Comparison of ENCODE assay signal across 10 cellular contexts in genomic region chr10:110867807-110868465, GRCh38. TPM values are rescaled to one million over a fixed set of nuclear protein-coding genes. Genes with fewer than 3 reads are reported as not detected.
A peak's percentile ranks its signal among the peaks of the same experiment; 100 is the strongest.
DNase-seq lines count a peak whose midpoint lies in the region; ATAC-seq and TF ChIP-seq lines count a peak whose summit lies in the region.
"Had no signal": no experiment of that assay in that cellular context is flagged by ENCODE, and none has a peak within 500 bp of the region (broad histone marks: within the 10 kb centered on the region; RNA-seq: fewer than 3 reads in every experiment).

No MANE protein-coding gene starts in this region.

- no peak for ATAC-seq in HCT116
- no peak for ATAC-seq in GM21619 (IDR thresholded peaks at IDR 0.05; ENCODE audit: unreplicated experiment)

- H3K27ac Mint-ChIP-seq in T-helper 1 cell treated with Interleukin-12 subunit alpha and Interleukin-12 subunit beta and Interleukin-4 antibody, amounts not matched to agents 30 μg/mL and 1 μg/mL, for 36 hours = peak overlapping the region; percentile 94
- H3K27ac Mint-ChIP-seq in glutamatergic neuron (ENCODE audit: unreplicated experiment) = peak overlapping the region; percentile 65
- H3K27ac Mint-ChIP-seq: endodermal cell had no signal

- H3K79me2 ChIP-seq in HCT116 (ENCODE audit: insufficient read depth, low read length) = no peaks in the 10 kb centered on the region

- DNase-seq in HCT116 (ENCODE audit: low read depth, low spot score) (no peak), glutamatergic neuron (no peak), stomach (no peak), T1000 (lab: John Stamatoyannopoulos, UW) (no peak), occipital lobe (lab: John Stamatoyannopoulos, UW) (no peak)
- DNase-seq: endodermal cell; NCI-H1436 treated with DMSO at 0.1 percent for 48 hours; stimulated activated CD4-positive, alpha-beta T cell treated with anti-CD3 and anti-CD28 coated beads, Interleukin-4, amount 100 ng/mL, for 4 hours had no signal

- no peak overlapping the region for H3K4me2 ChIP-seq in HCT116 (ENCODE audit: low read length)

- H3K36me3 ChIP-seq in HCT116 (ENCODE audit: control insufficient read depth in 1 of 2, insufficient read depth in 2 of 2, low read length in 2 of 2) (no peaks in the 10 kb centered on the region), stomach (no peaks in the 10 kb centered on the region)

- H4K20me1 ChIP-seq in HCT116 (ENCODE audit: insufficient read depth) = no peaks in the 10 kb centered on the region

- no peaks in the 10 kb centered on the region for H3K27me3 Mint-ChIP-seq in T-helper 1 cell treated with Interleukin-12 subunit alpha and Interleukin-12 subunit beta and Interleukin-4 antibody, amounts not matched to agents 30 μg/mL and 1 μg/mL, for 36 hours (ENCODE audit: low read depth)
- peaks cover 14% of the 10 kb centered on the region for H3K27me3 Mint-ChIP-seq in glutamatergic neuron (ENCODE audit: unreplicated experiment)

- peaks cover 77% of the 10 kb centered on the region for H3K4me1 Mint-ChIP-seq in T-helper 1 cell treated with Interleukin-12 subunit alpha and Interleukin-12 subunit beta and Interleukin-4 antibody, amounts not matched to agents 30 μg/mL and 1 μg/mL, for 36 hours (ENCODE audit: low read depth)
- H3K4me1 Mint-ChIP-seq in glutamatergic neuron (ENCODE audit: low read depth, unreplicated experiment) = peaks cover 50% of the 10 kb centered on the region

- H3K36me3 Mint-ChIP-seq in T-helper 1 cell treated with Interleukin-12 subunit alpha and Interleukin-12 subunit beta and Interleukin-4 antibody, amounts not matched to agents 30 μg/mL and 1 μg/mL, for 36 hours (ENCODE audit: low read depth) = peaks cover 6% of the 10 kb centered on the region
- no peaks in the 10 kb centered on the region for H3K36me3 Mint-ChIP-seq in glutamatergic neuron (ENCODE audit: unreplicated experiment)

- TF ChIP-seq EP300 in stomach (IDR thresholded peaks at IDR 0.05) = no peak

- H3K9me3 ChIP-seq in HCT116 (ENCODE audit: control insufficient read depth in 1 of 2, insufficient read depth in 1 of 2, low read depth in 1 of 2, low read length in 2 of 2) = no peaks in the 10 kb centered on the region
- no peaks in the 10 kb centered on the region for H3K9me3 ChIP-seq in stomach

- no TSS peak for BruUV-seq in HCT116 (replicated peaks; lab: Mats Ljungman, UMichigan)

- H3K4me3 ChIP-seq in HCT116 (replicated peaks in 1 of 2; ENCODE audit: low read depth in 1 of 2, low read length in 2 of 2) (no peak overlapping the region), stomach (no peak overlapping the region)

- POLR2A ChIA-PET in HCT116 (lab: Charles Lee) = no interaction called here

- RAD21 ChIA-PET in HCT116 (lab: Charles Lee; ENCODE audit: low non-redundant PET in 1 of 2, low total read pairs in 2 of 2, uncharacterized antibody in 2 of 2, unreplicated experiment in 2 of 2) = no interaction called here

- H3K4me1 ChIP-seq in HCT116 (ENCODE audit: control insufficient read depth in 1 of 2, insufficient read depth in 2 of 2, low read length in 2 of 2) = peaks cover 18 to 35% of the 10 kb centered on the region in 2 experiments
- peaks cover 45 to 78% (median 55%) of the 10 kb centered on the region in 4 donors for H3K4me1 ChIP-seq in stomach

- no peaks in the 10 kb centered on the region for H3K9me2 ChIP-seq in HCT116 (ENCODE audit: insufficient read depth)

- no peak for TF ChIP-seq RAD21 in HCT116 (IDR thresholded peaks at IDR 0.05; ENCODE audit: low read depth)

- TF ChIP-seq CTCF in HCT116 (IDR thresholded peaks at IDR 0.05 in 2 of 3, conservative IDR thresholded peaks at IDR 0.05 in 1 of 3; ENCODE audit: borderline replicate concordance in 1 of 3, insufficient read depth in 1 of 3, low read depth in 2 of 3, low read length in 2 of 3) = no peak
- TF ChIP-seq CTCF in glutamatergic neuron (IDR thresholded peaks at IDR 0.05; ENCODE audit: partially characterized antibody, unreplicated experiment) = no peak
- no peak for TF ChIP-seq CTCF in stomach (IDR thresholded peaks at IDR 0.05)

- H2AFZ ChIP-seq in HCT116 (ENCODE audit: low read depth, low read length, poor library complexity, severe bottlenecking) = peak overlapping the region; percentile 28

- CTCF ChIA-PET in HCT116 (lab: Charles Lee) = no interaction called here

- no peak for TF ChIP-seq POLR2A in HCT116 (IDR thresholded peaks at IDR 0.05; ENCODE audit: borderline replicate concordance, extremely low read depth, insufficient read depth, insufficient read length)
- no peak for TF ChIP-seq POLR2A in stomach (IDR thresholded peaks at IDR 0.05)

- H3K9me3 Mint-ChIP-seq in T-helper 1 cell treated with Interleukin-12 subunit alpha and Interleukin-12 subunit beta and Interleukin-4 antibody, amounts not matched to agents 30 μg/mL and 1 μg/mL, for 36 hours = no peaks in the 10 kb centered on the region
- peaks cover 12% of the 10 kb centered on the region for H3K9me3 Mint-ChIP-seq in glutamatergic neuron (ENCODE audit: unreplicated experiment)
- H3K9me3 Mint-ChIP-seq: endodermal cell had no signal

- 38 to 58% (median 43%) methylated on average over 4 of the region's 4 CpGs for WGBS in stomach, 5 donors

- H3K27ac ChIP-seq in HCT116 (ENCODE audit: low read depth, low read length) (no peak overlapping the region), stomach (peak overlapping the region; percentile 51 to 99 (median 97))

- H3K27me3 ChIP-seq in HCT116 (ENCODE audit: insufficient read depth, low read length) (no peaks in the 10 kb centered on the region), stomach (no peaks in the 10 kb centered on the region)

- no peak overlapping the region for H3K9ac ChIP-seq in HCT116 (ENCODE audit: low read length)

- intact Hi-C loops in HCT116 (cut with micrococcal nuclease) (no loop called here), stomach (cut with DNase I; ENCODE audit: low total_unique reads) (no loop called here)

- peak overlapping the region; percentile 79 for H3K4me3 Mint-ChIP-seq in T-helper 1 cell treated with Interleukin-12 subunit alpha and Interleukin-12 subunit beta and Interleukin-4 antibody, amounts not matched to agents 30 μg/mL and 1 μg/mL, for 36 hours
- H3K4me3 Mint-ChIP-seq in glutamatergic neuron (ENCODE audit: unreplicated experiment) = no peak overlapping the region
- H3K4me3 Mint-ChIP-seq: endodermal cell had no signal

TF ChIP-seq in HCT116, 20 proteins besides CTCF, POLR2A, EP300 and RAD21:
- TF ChIP-seq EZH2phosphoT487 (IDR thresholded peaks at IDR 0.05; ENCODE audit: borderline replicate concordance) = no peak
- no peak for TF ChIP-seq JUND (IDR thresholded peaks at IDR 0.05)
- no peak for TF ChIP-seq MAX (IDR thresholded peaks at IDR 0.05)
- no peak for TF ChIP-seq EGR1 (IDR thresholded peaks at IDR 0.05; ENCODE audit: low read depth)
- TF ChIP-seq ELF1 (IDR thresholded peaks at IDR 0.05; ENCODE audit: borderline replicate concordance, low read depth) = no peak
- no peak for TF ChIP-seq CEBPB (IDR thresholded peaks at IDR 0.05; ENCODE audit: low read depth)
- TF ChIP-seq REST (IDR thresholded peaks at IDR 0.05; ENCODE audit: low read depth) = no peak
- no peak for TF ChIP-seq ZFX (IDR thresholded peaks at IDR 0.05)
- no peak for TF ChIP-seq FOSL1 (IDR thresholded peaks at IDR 0.05; ENCODE audit: low read depth)
- no peak for TF ChIP-seq YY1 (IDR thresholded peaks at IDR 0.05; ENCODE audit: extremely low read depth, insufficient replicate concordance, low read depth, low read length)
- no peak for TF ChIP-seq SRF (IDR thresholded peaks at IDR 0.05; ENCODE audit: low read depth)
- no peak for TF ChIP-seq EZH2 (IDR thresholded peaks at IDR 0.05)
- TF ChIP-seq POLR2AphosphoS5 (IDR thresholded peaks at IDR 0.05; ENCODE audit: low read depth, low read length) = no peak

RNA-seq across cellular contexts. Expression of gene PDCD4, which starts 3.8 kb away (rescaled TPM):
- total RNA-seq in HCT116 (2021; ENCODE audit: unreplicated experiment) (63.0 TPM), glutamatergic neuron (ENCODE audit: unreplicated experiment) (149 TPM), stomach (100 to 1,000 TPM in 3 of 5 donors, 10 to 100 TPM in 2; 39.3 to 605 (median 130) TPM), occipital lobe (61.1 TPM)
- polyA plus RNA-seq in HCT116 (2012) = 52.9 and 63.0 TPM in 2 replicates
- 100 to 1,000 TPM; 111 to 122 (median 115) TPM for polyA plus RNA-seq in stomach

RNA-seq across cellular contexts. Expression of gene BBIP1, which starts 51.0 kb away (rescaled TPM):
- total RNA-seq in HCT116 (2021; ENCODE audit: unreplicated experiment) (38.9 TPM), glutamatergic neuron (ENCODE audit: unreplicated experiment) (39.1 TPM), stomach (100 to 1,000 TPM in 1 of 5 donors, 10 to 100 TPM in 3, under 1 TPM in 1; 0.58 to 125 (median 32.7) TPM), occipital lobe (78.1 TPM)
- polyA plus RNA-seq in HCT116 (2012) = 15.2 and 25.5 TPM in 2 replicates
- polyA plus RNA-seq in stomach = 10 to 100 TPM; 21.7 to 27.0 (median 21.8) TPM

RNA-seq across cellular contexts. Expression of gene SHOC2, which starts 51.5 kb away (rescaled TPM):
- total RNA-seq in HCT116 (2021; ENCODE audit: unreplicated experiment) (39.5 TPM), glutamatergic neuron (ENCODE audit: unreplicated experiment) (98.3 TPM), stomach (100 to 1,000 TPM in 1 of 5 donors, 10 to 100 TPM in 4; 24.9 to 550 (median 68.3) TPM), occipital lobe (187 TPM)
- 8.8 and 12.7 TPM in 2 replicates for polyA plus RNA-seq in HCT116 (2012)
- 10 to 100 TPM; 13.2 to 27.2 (median 18.2) TPM for polyA plus RNA-seq in stomach
